ENCODE assay signal across 12 cellular contexts in the genomic region with DNA sequence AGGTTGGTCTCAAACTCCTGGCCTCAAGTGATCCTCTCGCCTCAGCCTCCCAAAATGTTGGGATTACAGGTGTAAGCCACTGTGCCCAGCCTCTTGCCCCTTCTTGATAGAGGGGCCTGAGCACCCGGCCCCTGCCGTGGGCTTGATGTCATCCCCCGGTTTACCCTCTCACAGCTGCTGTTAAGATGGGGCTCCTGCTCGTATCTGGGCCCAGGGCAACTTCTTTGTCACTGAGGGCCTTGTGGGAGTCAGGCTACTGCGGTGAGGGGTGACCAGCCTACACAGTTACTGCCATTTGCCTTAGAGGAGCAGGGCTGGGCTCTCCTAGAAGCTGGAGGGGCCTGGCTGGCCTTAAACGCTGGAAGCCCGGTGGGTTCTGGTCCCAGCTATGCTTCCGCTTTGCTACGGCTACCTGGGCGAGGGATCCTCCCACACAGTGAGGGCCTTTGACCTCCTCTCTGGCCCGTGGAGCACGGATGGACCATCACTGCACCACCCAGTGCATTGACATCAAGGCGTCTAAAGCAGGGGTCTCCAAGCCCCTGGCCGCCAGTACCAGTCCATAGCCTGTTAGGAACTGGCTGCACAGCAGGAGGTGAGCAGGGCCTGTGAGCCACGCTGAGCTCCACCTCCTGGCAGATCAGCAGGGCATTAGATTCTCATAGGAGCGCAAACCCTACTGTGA. TPM values are rescaled to one million over a fixed set of nuclear protein-coding genes. Genes with fewer than 3 reads are reported as not detected.
A peak's percentile ranks its signal among the peaks of the same experiment; 100 is the strongest.
DNase-seq lines count a peak whose midpoint lies in the region; ATAC-seq and FAIRE-seq lines count a peak whose summit lies in the region.
"Had no signal": no experiment of that assay in that cellular context is flagged by ENCODE, and none has a peak within 500 bp of the region (broad histone marks: within the 10 kb centered on the region; RNA-seq: fewer than 3 reads in every experiment).

No MANE protein-coding gene starts in this region.

- ATAC-seq in Right ventricle myocardium inferior (no peak), right cardiac atrium (no peak)

- H4K5ac ChIP-seq in mesendoderm (ENCODE audit: low read length), result no peak overlapping the region

- H3K4me3 ChIP-seq in right cardiac atrium (ENCODE audit: low read length) (no peak overlapping the region), mesendoderm (ENCODE audit: low read length) (no peak overlapping the region)

- peak overlapping the region; percentile 80 for H3K4me3 Mint-ChIP-seq in activated T-helper 1 cell treated with anti-CD3 and anti-CD28 coated beads, Interleukin-12 subunit alpha, Interleukin-12 subunit beta, Interleukin-2, Interleukin-4 antibody, amounts not matched to agents 30 ng/mL and 10 ng/mL and 1 ng/mL, durations not matched to agents 14 hours and 24 hours and 36 hours

- H3K18ac ChIP-seq in mesendoderm (ENCODE audit: low read length), result no peak overlapping the region

- H3K79me2 ChIP-seq in mesendoderm (ENCODE audit: control insufficient read depth, insufficient read depth, low read length), result no peaks in the 10 kb centered on the region

- no peaks in the 10 kb centered on the region for H3K9me3 ChIP-seq in right cardiac atrium (ENCODE audit: control insufficient read depth, low read length)

- no peaks in the 10 kb centered on the region for H3K36me3 Mint-ChIP-seq in activated T-helper 1 cell treated with anti-CD3 and anti-CD28 coated beads, Interleukin-12 subunit alpha, Interleukin-12 subunit beta, Interleukin-2, Interleukin-4 antibody, amounts not matched to agents 30 ng/mL and 10 ng/mL and 1 ng/mL, durations not matched to agents 14 hours and 24 hours and 36 hours (ENCODE audit: low read depth)

- peak; percentile 60 for DNase-seq in Right ventricle myocardium inferior (ENCODE audit: missing footprints)
- no peak for DNase-seq in right cardiac atrium
- DNase-seq in activated T-helper 1 cell treated with anti-CD3 and anti-CD28 coated beads, Interleukin-12 subunit alpha, Interleukin-12 subunit beta, Interleukin-2, Interleukin-4 antibody, amounts not matched to agents 30 ng/mL and 10 ng/mL and 1 ng/mL, durations not matched to agents 14 hours and 24 hours and 36 hours (ENCODE audit: low spot score), result no peak
- no peak for DNase-seq in mesendoderm
- DNase-seq in urothelium cell line (ENCODE audit: low spot score), result no peak
- no peak for DNase-seq in putamen (ENCODE audit: low spot score)
- no peak for DNase-seq in SHP77 (lab: John Stamatoyannopoulos, UW)
- no peak for DNase-seq in activated CD4-positive, alpha-beta T cell treated with anti-CD3 and anti-CD28 coated beads for 48 hours
- DNase-seq: NCI-H187 treated with DMSO at 0.1 percent for 48 hours had no signal

- WGBS in right cardiac atrium, result 82% methylated on average over 17 of the region's 17 CpGs
- no CpG with 5 or more reads among the region's 17 CpGs for WGBS in mesendoderm (ENCODE audit: extremely low coverage, insufficient coverage, low lambda C conversion rate)

- H2BK5ac ChIP-seq in mesendoderm (ENCODE audit: low read length), result no peak overlapping the region

- no peak overlapping the region for H4K8ac ChIP-seq in mesendoderm (ENCODE audit: low read depth, low read length)

- no peaks in the 10 kb centered on the region for H3K27me3 ChIP-seq in right cardiac atrium (ENCODE audit: control insufficient read depth, insufficient read depth)
- peaks cover 15% of the 10 kb centered on the region for H3K27me3 ChIP-seq in mesendoderm (ENCODE audit: insufficient read depth, low read length, poor library complexity)

- H3K23ac ChIP-seq in mesendoderm (ENCODE audit: low read length), result peak overlapping the region; percentile 74

- H3K36me3 ChIP-seq in mesendoderm (ENCODE audit: control insufficient read depth, insufficient read depth, low read length), result no peaks in the 10 kb centered on the region

- no peak overlapping the region for H3K4me2 ChIP-seq in mesendoderm (ENCODE audit: low read length)

- no peaks in the 10 kb centered on the region for H3K79me1 ChIP-seq in mesendoderm (ENCODE audit: low read length)

- no peak overlapping the region for H2BK120ac ChIP-seq in mesendoderm (ENCODE audit: low read depth, low read length)

- H3K4ac ChIP-seq in mesendoderm (ENCODE audit: low read depth, low read length), result no peak overlapping the region

- no peak overlapping the region for H3K9ac ChIP-seq in mesendoderm (ENCODE audit: low read length)

- H3K56ac ChIP-seq in mesendoderm (ENCODE audit: low read length), result no peak overlapping the region

- H3K27ac Mint-ChIP-seq in activated T-helper 1 cell treated with anti-CD3 and anti-CD28 coated beads, Interleukin-12 subunit alpha, Interleukin-12 subunit beta, Interleukin-2, Interleukin-4 antibody, amounts not matched to agents 30 ng/mL and 10 ng/mL and 1 ng/mL, durations not matched to agents 14 hours and 24 hours and 36 hours, result no peak overlapping the region

- H2BK15ac ChIP-seq in mesendoderm (replicated peaks; ENCODE audit: low read depth), result no peak overlapping the region

- H2AK5ac ChIP-seq in mesendoderm (ENCODE audit: low read length), result no peak overlapping the region

- H3K4me1 ChIP-seq in right cardiac atrium (ENCODE audit: control insufficient read depth, insufficient read depth, low read length), result no peaks in the 10 kb centered on the region
- H3K4me1 ChIP-seq in mesendoderm (ENCODE audit: control insufficient read depth, low read depth, low read length), result no peaks in the 10 kb centered on the region

- H3K4me1 Mint-ChIP-seq in activated T-helper 1 cell treated with anti-CD3 and anti-CD28 coated beads, Interleukin-12 subunit alpha, Interleukin-12 subunit beta, Interleukin-2, Interleukin-4 antibody, amounts not matched to agents 30 ng/mL and 10 ng/mL and 1 ng/mL, durations not matched to agents 14 hours and 24 hours and 36 hours (ENCODE audit: low read depth), result no peaks in the 10 kb centered on the region

- peaks cover 39% of the 10 kb centered on the region for H3K27me3 Mint-ChIP-seq in activated T-helper 1 cell treated with anti-CD3 and anti-CD28 coated beads, Interleukin-12 subunit alpha, Interleukin-12 subunit beta, Interleukin-2, Interleukin-4 antibody, amounts not matched to agents 30 ng/mL and 10 ng/mL and 1 ng/mL, durations not matched to agents 14 hours and 24 hours and 36 hours (ENCODE audit: insufficient read depth)

- no peaks in the 10 kb centered on the region for H3K9me3 Mint-ChIP-seq in activated T-helper 1 cell treated with anti-CD3 and anti-CD28 coated beads, Interleukin-12 subunit alpha, Interleukin-12 subunit beta, Interleukin-2, Interleukin-4 antibody, amounts not matched to agents 30 ng/mL and 10 ng/mL and 1 ng/mL, durations not matched to agents 14 hours and 24 hours and 36 hours

- intact Hi-C loops in Right ventricle myocardium inferior (cut with DNase I), result no loop called here
- intact Hi-C loops in right cardiac atrium (cut with DNase I), result no loop called here
- intact Hi-C loops in activated T-helper 1 cell treated with anti-CD3 and anti-CD28 coated beads, Interleukin-12 subunit alpha, Interleukin-12 subunit beta, Interleukin-2, Interleukin-4 antibody, amounts not matched to agents 30 ng/mL and 10 ng/mL and 1 ng/mL, durations not matched to agents 14 hours and 24 hours and 36 hours (cut with micrococcal nuclease), result loop anchor here (1.0 to 10.0 kb wide), 3 partner anchors 7 to 996 kb away; partner anchors contain the start of genes ASNS, BRI3 and TRRAP

- H3K27ac ChIP-seq in right cardiac atrium (ENCODE audit: low read length) (no peak overlapping the region), mesendoderm (ENCODE audit: low read depth, low read length) (no peak overlapping the region)
- H3K27ac ChIP-seq: C4-2B, epithelial cell of prostate had no signal

- FAIRE-seq in urothelium cell line (lab: Jason Lieb, UNC), result peak; percentile 61

RNA-seq across cellular contexts. Expression of gene TMEM130, which starts 1.1 kb away (rescaled TPM):
- total RNA-seq in Right ventricle myocardium inferior (not detected), right cardiac atrium (under 1 TPM in 1 of 4 donors, not detected in 3; 0.58 TPM)
- 0.11 TPM for polyA plus RNA-seq in right cardiac atrium
- 0.29 and 0.42 TPM in 2 replicates for total RNA-seq in activated T-helper 1 cell treated with anti-CD3 and anti-CD28 coated beads, Interleukin-12 subunit alpha, Interleukin-12 subunit beta, Interleukin-2, Interleukin-4 antibody, amounts not matched to agents 30 ng/mL and 10 ng/mL and 1 ng/mL, durations not matched to agents 14 hours and 24 hours and 36 hours
- polyA plus RNA-seq in mesendoderm (2013, experiment 1 of 2), result 0.22 TPM
- 0.48 TPM for polyA plus RNA-seq in mesendoderm (2013, experiment 2 of 2)
- total RNA-seq: myocyte had no signal

RNA-seq across cellular contexts. Expression of gene TRRAP, which starts 7.4 kb away (rescaled TPM):
- total RNA-seq in Right ventricle myocardium inferior, result 14.3 TPM
- 10 to 100 TPM; 17.6 to 26.1 (median 22.7) TPM for total RNA-seq in right cardiac atrium
- polyA plus RNA-seq in right cardiac atrium, result 11.3 TPM
- 66.9 and 69.6 TPM in 2 replicates for total RNA-seq in activated T-helper 1 cell treated with anti-CD3 and anti-CD28 coated beads, Interleukin-12 subunit alpha, Interleukin-12 subunit beta, Interleukin-2, Interleukin-4 antibody, amounts not matched to agents 30 ng/mL and 10 ng/mL and 1 ng/mL, durations not matched to agents 14 hours and 24 hours and 36 hours
- polyA plus RNA-seq in mesendoderm (2013, experiment 1 of 2), result 13.4 TPM
- 13.0 TPM for polyA plus RNA-seq in mesendoderm (2013, experiment 2 of 2)
